In the genomic region with DNA sequence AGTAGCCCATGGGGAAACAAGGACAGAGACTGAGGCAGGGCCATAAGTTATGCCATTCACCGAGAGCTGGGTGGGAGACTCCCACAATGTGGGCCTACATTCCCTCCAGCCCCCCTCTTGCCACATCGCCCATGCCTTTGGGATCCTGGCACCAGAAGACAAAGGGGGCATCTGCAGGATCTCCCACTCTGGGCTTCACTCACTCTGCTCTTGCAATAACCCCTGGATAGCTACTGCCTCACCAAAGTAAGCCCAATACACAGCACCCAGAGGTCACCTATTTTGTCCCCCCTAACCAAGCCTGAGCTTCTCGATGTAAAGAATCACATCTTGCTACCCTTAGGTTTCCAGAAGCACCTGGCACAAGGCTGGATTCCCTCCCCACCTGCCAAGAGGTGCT, we compare ENCODE assay signal across 9 cellular contexts. TPM values are rescaled to one million over a fixed set of nuclear protein-coding genes. Genes with fewer than 3 reads are reported as not detected.
DNase-seq lines count a peak whose midpoint lies in the region; ATAC-seq, FAIRE-seq and TF ChIP-seq lines count a peak whose summit lies in the region.
"Had no signal": no experiment of that assay in that cellular context is flagged by ENCODE, and none has a peak within 500 bp of the region (broad histone marks: within the 10 kb centered on the region; RNA-seq: fewer than 3 reads in every experiment).

No MANE protein-coding gene starts in this region.

- no peaks in the 10 kb centered on the region for H3K9me3 Mint-ChIP-seq in astrocyte (ENCODE audit: unreplicated experiment)
- H3K9me3 Mint-ChIP-seq in activated naive CD8-positive, alpha-beta T cell treated with anti-CD3 and anti-CD28 coated beads, Interleukin-2, amount 50 U/mL, for 24 hours = no peaks in the 10 kb centered on the region

- FAIRE-seq in astrocyte (lab: Jason Lieb, UNC) = no peak

- H2AFZ ChIP-seq in SK-N-SH (ENCODE audit: low read depth) = peak overlapping the region; percentile 70
- no peak overlapping the region for H2AFZ ChIP-seq in astrocyte (ENCODE audit: low read depth, low read length)

- H3K4me1 Mint-ChIP-seq in astrocyte (ENCODE audit: low read depth, unreplicated experiment) = peaks cover 9% of the 10 kb centered on the region
- peaks cover 5% of the 10 kb centered on the region for H3K4me1 Mint-ChIP-seq in activated naive CD8-positive, alpha-beta T cell treated with anti-CD3 and anti-CD28 coated beads, Interleukin-2, amount 50 U/mL, for 24 hours

- H3K36me3 Mint-ChIP-seq in astrocyte (ENCODE audit: low read depth, unreplicated experiment) = peaks cover 7% of the 10 kb centered on the region
- H3K36me3 Mint-ChIP-seq in activated naive CD8-positive, alpha-beta T cell treated with anti-CD3 and anti-CD28 coated beads, Interleukin-2, amount 50 U/mL, for 24 hours (ENCODE audit: low read depth) = no peaks in the 10 kb centered on the region

- no peak for TF ChIP-seq RAD21 in SK-N-SH (IDR thresholded peaks at IDR 0.05; ENCODE audit: low read length)

- intact Hi-C loops in testis (cut with DNase I; ENCODE audit: low total_unique reads) (no loop called here), thyroid gland (cut with DNase I) (loop anchor here (5.0 kb wide), 1 partner anchor 115 kb away; no protein-coding TSS in a partner anchor)

- TF ChIP-seq CTCF in SK-N-SH (IDR thresholded peaks at IDR 0.05) (no peak), astrocyte (IDR thresholded peaks at IDR 0.05; ENCODE audit: insufficient read depth, low read depth, low read length) (no peak), testis (IDR thresholded peaks at IDR 0.05) (no peak), thyroid gland (IDR thresholded peaks at IDR 0.05) (no peak)

- H3K27me3 ChIP-seq in SK-N-SH (ENCODE audit: insufficient read depth) (peaks cover 19% of the 10 kb centered on the region), astrocyte (ENCODE audit: insufficient read depth, low read length) (no peaks in the 10 kb centered on the region), testis (no peaks in the 10 kb centered on the region), thyroid gland (no peaks in the 10 kb centered on the region)

- TF ChIP-seq EP300 in SK-N-SH (IDR thresholded peaks at IDR 0.05; ENCODE audit: borderline replicate concordance in 1 of 2, low read depth in 1 of 2, low read length in 1 of 2) = no peak

- POLR2A ChIA-PET in SK-N-SH (lab: Yijun Ruan, JAX) = interaction anchor here (0.7 to 2.4 kb wide), 12 partner anchors 8 to 145 kb away, joined by 3 to 22 read pairs (median 6); partner anchors contain the start of genes PIN4 and RPS4X

- no peaks in the 10 kb centered on the region for H4K20me1 ChIP-seq in SK-N-SH (ENCODE audit: insufficient read depth)
- H4K20me1 ChIP-seq in astrocyte (ENCODE audit: insufficient read depth, low read length) = peaks cover 4% of the 10 kb centered on the region

- H3K4me1 ChIP-seq in SK-N-SH (ENCODE audit: control insufficient read depth in 1 of 2, insufficient read depth in 2 of 2, low read depth in 1 of 2, low read length in 1 of 2) = peaks cover 0 to 38% of the 10 kb centered on the region in 2 experiments; a peak in 2 of 4 replicates
- peaks cover 6% of the 10 kb centered on the region for H3K4me1 ChIP-seq in astrocyte (ENCODE audit: insufficient read depth, low read length)
- peaks cover 5% of the 10 kb centered on the region for H3K4me1 ChIP-seq in testis
- H3K4me1 ChIP-seq in thyroid gland = peaks cover 0 to 13% of the 10 kb centered on the region in 2 donors

- H3K27ac Mint-ChIP-seq in astrocyte (ENCODE audit: unreplicated experiment) = no peak overlapping the region
- no peak overlapping the region for H3K27ac Mint-ChIP-seq in activated naive CD8-positive, alpha-beta T cell treated with anti-CD3 and anti-CD28 coated beads, Interleukin-2, amount 50 U/mL, for 24 hours

- H3K27me3 Mint-ChIP-seq in astrocyte (ENCODE audit: low read depth, unreplicated experiment) = no peaks in the 10 kb centered on the region
- H3K27me3 Mint-ChIP-seq in activated naive CD8-positive, alpha-beta T cell treated with anti-CD3 and anti-CD28 coated beads, Interleukin-2, amount 50 U/mL, for 24 hours = peaks cover 43% of the 10 kb centered on the region

- no peaks in the 10 kb centered on the region for H3F3A ChIP-seq in SK-N-SH (replicated peaks; ENCODE audit: insufficient read depth)

- H3K36me3 ChIP-seq in SK-N-SH (replicated peaks in 1 of 2; ENCODE audit: control insufficient read depth in 1 of 2, insufficient read depth in 2 of 2, low read length in 1 of 2) = no peaks in the 10 kb centered on the region
- no peaks in the 10 kb centered on the region for H3K36me3 ChIP-seq in astrocyte (ENCODE audit: insufficient read depth, low read length)
- H3K36me3 ChIP-seq in testis (ENCODE audit: low read depth, missing control alignments) = no peaks in the 10 kb centered on the region
- H3K36me3 ChIP-seq in thyroid gland = no peaks in the 10 kb centered on the region

- no peaks in the 10 kb centered on the region for H3K9me3 ChIP-seq in SK-N-SH
- H3K9me3 ChIP-seq in astrocyte (ENCODE audit: insufficient read depth, low read depth, low read length) = no peaks in the 10 kb centered on the region
- H3K9me3 ChIP-seq in testis = no peaks in the 10 kb centered on the region
- no peaks in the 10 kb centered on the region for H3K9me3 ChIP-seq in thyroid gland

- H3K9me2 ChIP-seq in SK-N-SH = no peaks in the 10 kb centered on the region

- H3K4me3 ChIP-seq in SK-N-SH (ENCODE audit: low read depth in 2 of 2, low read length in 1 of 2) = peak overlapping the region; percentile 48 to 57
- H3K4me3 ChIP-seq in astrocyte (ENCODE audit: insufficient read depth, low read depth, low read length) = peak overlapping the region; percentile 48
- no peak overlapping the region for H3K4me3 ChIP-seq in testis
- H3K4me3 ChIP-seq in thyroid gland (replicated peaks in 1 of 3) = peak overlapping the region in 1 of 3 donors; percentile 45

- H3K79me2 ChIP-seq in SK-N-SH (ENCODE audit: insufficient read depth) = no peaks in the 10 kb centered on the region
- no peaks in the 10 kb centered on the region for H3K79me2 ChIP-seq in astrocyte (ENCODE audit: insufficient read depth, low read length)

- H3K4me2 ChIP-seq in SK-N-SH (peak overlapping the region; percentile 76), astrocyte (ENCODE audit: low read length) (peak overlapping the region; percentile 88)

- no peak for TF ChIP-seq POLR2A in testis (IDR thresholded peaks at IDR 0.05)
- TF ChIP-seq POLR2A in thyroid gland (IDR thresholded peaks at IDR 0.05) = no peak

- ATAC-seq in SK-N-SH treated with all-trans-retinoic acid at 6 μM for 48 hours = no peak
- ATAC-seq in activated naive CD8-positive, alpha-beta T cell treated with anti-CD3 and anti-CD28 coated beads, Interleukin-2, amount 50 U/mL, for 24 hours = no peak

- peak overlapping the region; percentile 79 for H3K4me3 Mint-ChIP-seq in astrocyte (ENCODE audit: unreplicated experiment)
- no peak overlapping the region for H3K4me3 Mint-ChIP-seq in activated naive CD8-positive, alpha-beta T cell treated with anti-CD3 and anti-CD28 coated beads, Interleukin-2, amount 50 U/mL, for 24 hours

- CTCF ChIA-PET in SK-N-SH (lab: Yijun Ruan, JAX) = interaction anchor here (0.6 to 15.8 kb wide), 7 partner anchors 18 to 134 kb away, joined by 3 to 257 read pairs (median 4); partner anchors contain the start of gene PIN4

- H3K9ac ChIP-seq in SK-N-SH = no peak overlapping the region
- peak overlapping the region; percentile 18 for H3K9ac ChIP-seq in astrocyte (ENCODE audit: low read length)

- H3K27ac ChIP-seq in SK-N-SH (ENCODE audit: low read depth in 2 of 2, low read length in 1 of 2) (peak overlapping the region in 1 of 2 experiments; percentile 79; a peak in 2 of 4 replicates), astrocyte (ENCODE audit: low read depth, low read length) (no peak overlapping the region), testis (peak overlapping the region; percentile 11 to 76), thyroid gland (no peak overlapping the region)
- H3K27ac ChIP-seq: HL-60 had no signal

- DNase-seq in SK-N-SH (peak; percentile 33), astrocyte (ENCODE audit: low read depth) (no peak), left kidney (ENCODE audit: low read depth, low spot score) (peak; percentile 24), testis (no peak), NCI-H510A (lab: John Stamatoyannopoulos, UW) (no peak), thyroid gland (no peak)
- DNase-seq in activated naive CD8-positive, alpha-beta T cell treated with anti-CD3 and anti-CD28 coated beads, Interleukin-2, amount 50 U/mL, for 24 hours = no peak

- WGBS in SK-N-SH (ENCODE audit: low lambda C conversion rate) = 68% methylated on average over 3 of the region's 3 CpGs
- 45 to 56% methylated on average over 3 of the region's 3 CpGs for WGBS in testis, 2 donors
- WGBS in thyroid gland, 2 donors = 63 to 86% methylated on average over 2 to 3 of the region's 3 CpGs

TF ChIP-seq in SK-N-SH, 30 proteins besides CTCF, POLR2A, EP300 and RAD21 (continues in another document):
- TF ChIP-seq YY1 (IDR thresholded peaks at IDR 0.05; ENCODE audit: low read depth) = no peak
- TF ChIP-seq, protein P1, sequence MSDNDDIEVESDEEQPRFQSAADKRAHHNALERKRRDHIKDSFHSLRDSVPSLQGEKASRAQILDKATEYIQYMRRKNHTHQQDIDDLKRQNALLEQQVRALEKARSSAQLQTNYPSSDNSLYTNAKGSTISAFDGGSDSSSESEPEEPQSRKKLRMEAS (IDR thresholded peaks at IDR 0.05; ENCODE audit: low read depth) = no peak

TF ChIP-seq in SK-N-SH treated with all-trans-retinoic acid at 6 μM for 48 hours, 23 proteins besides CTCF, POLR2A, EP300 and RAD21 (continues in another document):
- TF ChIP-seq ZFP30 (CRISPR knock-in tag; IDR thresholded peaks at IDR 0.05) (no peak), TOX (CRISPR knock-in tag; IDR thresholded peaks at IDR 0.05; ENCODE audit: borderline replicate concordance) (no peak), BACH2 (CRISPR knock-in tag; IDR thresholded peaks at IDR 0.05; ENCODE audit: borderline replicate concordance) (no peak), ZNF8 (CRISPR knock-in tag; IDR thresholded peaks at IDR 0.05) (no peak), CSDC2 (CRISPR knock-in tag; IDR thresholded peaks at IDR 0.05) (no peak)

RNA-seq across cellular contexts. Expression of gene RTL5, which starts 0.7 kb away (rescaled TPM):
- 1.5 and 1.8 TPM in 2 replicates for polyA plus RNA-seq in SK-N-SH (2012; rRNA removed)
- 1.8 and 2.6 TPM in 2 replicates for polyA plus RNA-seq in SK-N-SH (2012; cell fraction: cytosol; rRNA removed)
- polyA plus RNA-seq in SK-N-SH (2012; cell fraction: nucleus; rRNA removed) = 5.9 and 6.6 TPM in 2 replicates
- 13.2 and 16.1 TPM in 2 replicates for total RNA-seq in astrocyte
- 10 to 100 TPM; 25.4 to 25.6 TPM for total RNA-seq in testis
- polyA plus RNA-seq in testis (ENCODE audit: insufficient read depth, low read depth, low replicate concordance) = 18.0 TPM
- 1 to 10 TPM; 3.6 to 6.6 (median 5.9) TPM for total RNA-seq in thyroid gland

RNA-seq across cellular contexts. Expression of gene PIN4, which starts 49.1 kb away (rescaled TPM):
- polyA plus RNA-seq in SK-N-SH (2012; rRNA removed) (22.3 and 29.8 TPM in 2 replicates), testis (ENCODE audit: insufficient read depth, low read depth, low replicate concordance) (8.2 TPM)
- polyA plus RNA-seq in SK-N-SH (2012; cell fraction: cytosol; rRNA removed) = 31.2 and 78.5 TPM in 2 replicates
- polyA plus RNA-seq in SK-N-SH (2012; cell fraction: nucleus; rRNA removed) = 5.0 and 10.0 TPM in 2 replicates
- total RNA-seq in astrocyte (7.9 and 8.7 TPM in 2 replicates), testis (1 to 10 TPM; 8.2 to 8.7 TPM), thyroid gland (10 to 100 TPM in 3 of 4 donors, 1 to 10 TPM in 1; 6.2 to 12.6 (median 11.2) TPM)

Comparison
In these comparisons a context has a peak if more than half of its experiments do, and no peak if none do; other contexts are left out.
1. DNase-seq: peak in SK-N-SH (single experiment) and left kidney (single experiment); none in astrocyte (single experiment), testis (single experiment), NCI-H510A (single experiment), activated naive CD8-positive, alpha-beta T cell treated with anti-CD3 and anti-CD28 coated beads, Interleukin-2, amount 50 U/mL, for 24 hours (single experiment) and thyroid gland (0 of 2).
2. H3K27ac ChIP-seq: peak in testis (2 of 2); none in astrocyte (single experiment) and thyroid gland (0 of 3).
3. H3K4me3 ChIP-seq: peak in SK-N-SH (2 of 2) and astrocyte (single experiment); none in testis (0 of 2).